In the genomic region with DNA sequence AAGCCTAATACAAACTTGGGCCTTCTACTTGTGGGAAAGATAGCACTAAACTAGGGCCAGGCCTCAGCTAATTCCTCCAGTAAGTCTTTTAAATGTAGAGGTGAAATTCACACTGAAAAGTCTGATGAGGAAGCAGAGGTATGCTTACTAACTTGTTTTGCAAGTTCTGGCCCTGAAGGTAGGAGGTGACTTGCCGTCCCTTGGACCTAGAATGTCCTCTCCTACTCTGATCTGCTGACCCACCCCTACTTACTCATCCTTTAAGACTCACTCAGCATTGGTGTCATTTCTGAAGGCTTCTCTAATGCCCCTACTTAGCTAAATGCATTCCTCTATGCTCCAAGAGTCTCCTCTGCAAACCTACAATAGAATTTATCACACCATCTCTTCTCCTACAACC, we compare ENCODE assay signal across 20 cellular contexts. TPM values are rescaled to one million over a fixed set of nuclear protein-coding genes. Genes with fewer than 3 reads are reported as not detected.
DNase-seq lines count a peak whose midpoint lies in the region; ATAC-seq and TF ChIP-seq lines count a peak whose summit lies in the region.
"Had no signal": no experiment of that assay in that cellular context is flagged by ENCODE, and none has a peak within 500 bp of the region (broad histone marks: within the 10 kb centered on the region; RNA-seq: fewer than 3 reads in every experiment).

No MANE protein-coding gene starts in this region.

- no peaks in the 10 kb centered on the region for H4K20me1 ChIP-seq in mammary epithelial cell (ENCODE audit: insufficient read depth, low read length)

- dilution Hi-C loops in mammary epithelial cell (cut with HindIII; ENCODE audit: low sequenced_read_pairs): no loop called here

- no peak overlapping the region for H3K9ac ChIP-seq in mammary epithelial cell (ENCODE audit: insufficient read depth, low read length)

- TF ChIP-seq EP300 in upper lobe of left lung (IDR thresholded peaks at IDR 0.05): no peak

- no peak overlapping the region for H3K4me2 ChIP-seq in mammary epithelial cell (ENCODE audit: insufficient read depth, low read depth, low read length)

- ATAC-seq in esophagus mucosa: peak; percentile 94
- peak; percentile 34 for ATAC-seq in naive thymus-derived CD4-positive, alpha-beta T cell
- no peak for ATAC-seq in upper lobe of left lung (ENCODE audit: low FRiP score in 2 of 2)
- no peak for ATAC-seq in activated naive CD8-positive, alpha-beta T cell treated with anti-CD3 and anti-CD28 coated beads, Interleukin-2, amount 50 U/mL, for 24 hours
- ATAC-seq in activated T-helper 17 cell treated with anti-CD3 and anti-CD28 coated beads, Interleukin-2, amount 50 U/mL, for 72 hours (replicated peaks): no peak
- ATAC-seq in HG03135 (IDR thresholded peaks at IDR 0.05; ENCODE audit: unreplicated experiment): no peak
- ATAC-seq: SK-N-SH treated with all-trans-retinoic acid at 6 μM for 48 hours; stimulated activated naive CD8-positive, alpha-beta T cell treated with anti-CD3 and anti-CD28 coated beads, Interleukin-15, amount 100 ng/mL, for 72 hours had no signal

- no peaks in the 10 kb centered on the region for H3K79me2 ChIP-seq in mammary epithelial cell (ENCODE audit: insufficient read depth, low read length)

- no peaks in the 10 kb centered on the region for H3K9me3 Mint-ChIP-seq in naive thymus-derived CD4-positive, alpha-beta T cell
- no peaks in the 10 kb centered on the region for H3K9me3 Mint-ChIP-seq in activated naive CD8-positive, alpha-beta T cell treated with anti-CD3 and anti-CD28 coated beads, Interleukin-2, amount 50 U/mL, for 24 hours
- H3K9me3 Mint-ChIP-seq in activated T-helper 17 cell treated with anti-CD3 and anti-CD28 coated beads, Interleukin-2, amount 50 U/mL, for 72 hours: no peaks in the 10 kb centered on the region
- H3K9me3 Mint-ChIP-seq: activated naive CD8-positive, alpha-beta T cell treated with anti-CD3 and anti-CD28 coated beads for 36 hours; mesothelial cell of epicardium; neural crest cell; stimulated activated naive CD8-positive, alpha-beta T cell treated with anti-CD3 and anti-CD28 coated beads, Interleukin-15, amount 100 ng/mL, for 72 hours had no signal

- no peak overlapping the region for H3K27ac Mint-ChIP-seq in naive thymus-derived CD4-positive, alpha-beta T cell
- no peak overlapping the region for H3K27ac Mint-ChIP-seq in activated naive CD8-positive, alpha-beta T cell treated with anti-CD3 and anti-CD28 coated beads, Interleukin-2, amount 50 U/mL, for 24 hours
- H3K27ac Mint-ChIP-seq in activated T-helper 17 cell treated with anti-CD3 and anti-CD28 coated beads, Interleukin-2, amount 50 U/mL, for 72 hours: no peak overlapping the region
- H3K27ac Mint-ChIP-seq: activated naive CD8-positive, alpha-beta T cell treated with anti-CD3 and anti-CD28 coated beads for 36 hours; mesothelial cell of epicardium had no signal

- peaks cover 0 to 34% (median 0%) of the 10 kb centered on the region in 7 donors for H3K4me1 Mint-ChIP-seq in naive thymus-derived CD4-positive, alpha-beta T cell
- H3K4me1 Mint-ChIP-seq in activated naive CD8-positive, alpha-beta T cell treated with anti-CD3 and anti-CD28 coated beads, Interleukin-2, amount 50 U/mL, for 24 hours: no peaks in the 10 kb centered on the region
- no peaks in the 10 kb centered on the region for H3K4me1 Mint-ChIP-seq in activated T-helper 17 cell treated with anti-CD3 and anti-CD28 coated beads, Interleukin-2, amount 50 U/mL, for 72 hours
- H3K4me1 Mint-ChIP-seq: activated naive CD8-positive, alpha-beta T cell treated with anti-CD3 and anti-CD28 coated beads for 36 hours; neural crest cell; stimulated activated naive CD8-positive, alpha-beta T cell treated with anti-CD3 and anti-CD28 coated beads, Interleukin-15, amount 100 ng/mL, for 72 hours had no signal

- no peak overlapping the region for H3K27ac ChIP-seq in mammary epithelial cell (ENCODE audit: insufficient read depth, low read depth, low read length)
- peak overlapping the region in 1 of 2 donors; percentile 36 for H3K27ac ChIP-seq in breast epithelium
- no peak overlapping the region for H3K27ac ChIP-seq in naive thymus-derived CD4-positive, alpha-beta T cell (ENCODE audit: low read depth, low read length)
- H3K27ac ChIP-seq in upper lobe of left lung: peak overlapping the region; percentile 20 to 50 (median 36)

- no peak overlapping the region for H2AFZ ChIP-seq in mammary epithelial cell (ENCODE audit: low read depth, low read length)

- no TSS peak for BruUV-seq in mammary epithelial cell (replicated peaks; lab: Mats Ljungman, UMichigan)

- H3K4me1 ChIP-seq in mammary epithelial cell (ENCODE audit: insufficient read depth, low read length): peaks cover 2% of the 10 kb centered on the region
- H3K4me1 ChIP-seq in breast epithelium: no peaks in the 10 kb centered on the region
- H3K4me1 ChIP-seq in naive thymus-derived CD4-positive, alpha-beta T cell (ENCODE audit: control insufficient read depth in 2 of 2, insufficient read depth in 2 of 2, low read length in 2 of 2): no peaks in the 10 kb centered on the region
- H3K4me1 ChIP-seq in upper lobe of left lung: peaks cover 0 to 11% (median 6%) of the 10 kb centered on the region in 4 donors

- no peak for TF ChIP-seq POLR2A in breast epithelium (IDR thresholded peaks at IDR 0.05)
- TF ChIP-seq POLR2A in upper lobe of left lung (IDR thresholded peaks at IDR 0.05): no peak

- peaks cover 27 to 68% (median 30%) of the 10 kb centered on the region in 5 donors for H3K36me3 Mint-ChIP-seq in naive thymus-derived CD4-positive, alpha-beta T cell
- peaks cover 61% of the 10 kb centered on the region for H3K36me3 Mint-ChIP-seq in activated naive CD8-positive, alpha-beta T cell treated with anti-CD3 and anti-CD28 coated beads, Interleukin-2, amount 50 U/mL, for 24 hours (ENCODE audit: low read depth)
- H3K36me3 Mint-ChIP-seq in activated T-helper 17 cell treated with anti-CD3 and anti-CD28 coated beads, Interleukin-2, amount 50 U/mL, for 72 hours (ENCODE audit: low read depth): peaks cover 92% of the 10 kb centered on the region

- H3K4me3 Mint-ChIP-seq in naive thymus-derived CD4-positive, alpha-beta T cell: no peak overlapping the region
- no peak overlapping the region for H3K4me3 Mint-ChIP-seq in activated naive CD8-positive, alpha-beta T cell treated with anti-CD3 and anti-CD28 coated beads, Interleukin-2, amount 50 U/mL, for 24 hours
- no peak overlapping the region for H3K4me3 Mint-ChIP-seq in activated T-helper 17 cell treated with anti-CD3 and anti-CD28 coated beads, Interleukin-2, amount 50 U/mL, for 72 hours
- H3K4me3 Mint-ChIP-seq: activated naive CD8-positive, alpha-beta T cell treated with anti-CD3 and anti-CD28 coated beads for 36 hours; mesothelial cell of epicardium; neural crest cell; stimulated activated naive CD8-positive, alpha-beta T cell treated with anti-CD3 and anti-CD28 coated beads, Interleukin-15, amount 100 ng/mL, for 72 hours had no signal

- no peak for TF ChIP-seq CTCF in mammary epithelial cell (conservative IDR thresholded peaks at IDR 0.05 in 1 of 2, IDR thresholded peaks at IDR 0.05 in 1 of 2; ENCODE audit: extremely low read depth in 1 of 2, insufficient read depth in 1 of 2, low read depth in 1 of 2, low read length in 2 of 2)
- TF ChIP-seq CTCF in breast epithelium (IDR thresholded peaks at IDR 0.05): no peak
- no peak for TF ChIP-seq CTCF in upper lobe of left lung (IDR thresholded peaks at IDR 0.05)

- POLR2A ChIA-PET in naive thymus-derived CD4-positive, alpha-beta T cell (lab: Charles Lee): interaction anchor here (0.7 kb wide), 1 partner anchor 10 kb away, joined by 3 read pairs; no protein-coding TSS in a partner anchor

- no peak overlapping the region for H3K4me3 ChIP-seq in mammary epithelial cell (replicated peaks in 1 of 3; ENCODE audit: insufficient read depth in 1 of 3, low read depth in 2 of 3, low read length in 3 of 3)
- no peak overlapping the region for H3K4me3 ChIP-seq in breast epithelium
- H3K4me3 ChIP-seq in naive thymus-derived CD4-positive, alpha-beta T cell (ENCODE audit: low read length): no peak overlapping the region
- no peak overlapping the region for H3K4me3 ChIP-seq in upper lobe of left lung

- no peaks in the 10 kb centered on the region for H3K9me3 ChIP-seq in mammary epithelial cell (replicated peaks; ENCODE audit: insufficient read depth, low read length)
- no peaks in the 10 kb centered on the region for H3K9me3 ChIP-seq in breast epithelium
- no peaks in the 10 kb centered on the region for H3K9me3 ChIP-seq in naive thymus-derived CD4-positive, alpha-beta T cell (ENCODE audit: control insufficient read depth in 2 of 3, low read length in 3 of 3)
- no peaks in the 10 kb centered on the region for H3K9me3 ChIP-seq in upper lobe of left lung

- 33% methylated on average over 1 of the region's 1 CpG for WGBS in mammary epithelial cell (ENCODE audit: low coverage, missing lambda C conversion rate)
- WGBS in upper lobe of left lung, 2 donors: 58 to 82% methylated on average over 1 of the region's 1 CpG

- CTCF ChIA-PET in mammary epithelial cell (lab: Charles Lee; ENCODE audit: low non-redundant PET): no interaction called here
- CTCF ChIA-PET in naive thymus-derived CD4-positive, alpha-beta T cell (lab: Charles Lee): interaction anchor here (0.7 to 1.1 kb wide), 2 partner anchors 17 to 69 kb away, joined by 3 read pairs; no protein-coding TSS in a partner anchor

- no peaks in the 10 kb centered on the region for H3K27me3 ChIP-seq in mammary epithelial cell (ENCODE audit: insufficient read depth, low read length)
- no peaks in the 10 kb centered on the region for H3K27me3 ChIP-seq in breast epithelium
- no peaks in the 10 kb centered on the region for H3K27me3 ChIP-seq in naive thymus-derived CD4-positive, alpha-beta T cell (ENCODE audit: control insufficient read depth in 2 of 2, insufficient read depth in 2 of 2, low read length in 2 of 2)
- no peaks in the 10 kb centered on the region for H3K27me3 ChIP-seq in upper lobe of left lung

- in situ Hi-C loops in mammary epithelial cell (cut with MboI; ENCODE audit: low sequenced_read_pairs in 2 of 2): no loop called here

- H3K27me3 Mint-ChIP-seq in naive thymus-derived CD4-positive, alpha-beta T cell: no peaks in the 10 kb centered on the region
- no peaks in the 10 kb centered on the region for H3K27me3 Mint-ChIP-seq in activated naive CD8-positive, alpha-beta T cell treated with anti-CD3 and anti-CD28 coated beads, Interleukin-2, amount 50 U/mL, for 24 hours
- H3K27me3 Mint-ChIP-seq in activated T-helper 17 cell treated with anti-CD3 and anti-CD28 coated beads, Interleukin-2, amount 50 U/mL, for 72 hours: no peaks in the 10 kb centered on the region
- H3K27me3 Mint-ChIP-seq: activated naive CD8-positive, alpha-beta T cell treated with anti-CD3 and anti-CD28 coated beads for 36 hours; stimulated activated naive CD8-positive, alpha-beta T cell treated with anti-CD3 and anti-CD28 coated beads, Interleukin-15, amount 100 ng/mL, for 72 hours had no signal

- DNase-seq in mammary epithelial cell: peak; percentile 46
- no peak for DNase-seq in breast epithelium (ENCODE audit: low spot score in 2 of 2)
- DNase-seq in naive thymus-derived CD4-positive, alpha-beta T cell: no peak
- no peak for DNase-seq in upper lobe of left lung
- no peak for DNase-seq in activated naive CD8-positive, alpha-beta T cell treated with anti-CD3 and anti-CD28 coated beads, Interleukin-2, amount 50 U/mL, for 24 hours
- DNase-seq: activated CD4-positive, alpha-beta T cell treated with anti-CD3 and anti-CD28 coated beads for 1 hour; activated CD8-positive, alpha-beta memory T cell treated with anti-CD3 and anti-CD28 coated beads for 24 hours; activated naive CD8-positive, alpha-beta T cell treated with anti-CD3 and anti-CD28 coated beads for 36 hours; foreskin melanocyte; NCI-H1105; NCI-H2029 treated with DMSO at 0.1 percent for 48 hours; RPMI8226; stimulated activated CD4-positive, alpha-beta T cell treated with anti-CD3 and anti-CD28 coated beads, Interleukin-4, amount 100 ng/mL, for 4 hours; stimulated activated naive CD8-positive, alpha-beta T cell treated with anti-CD3 and anti-CD28 coated beads, Interleukin-15, amount 100 ng/mL, for 72 hours had no signal

- peaks cover 35% of the 10 kb centered on the region for H3K36me3 ChIP-seq in mammary epithelial cell (ENCODE audit: insufficient read depth, low read length)
- H3K36me3 ChIP-seq in breast epithelium: no peaks in the 10 kb centered on the region
- peaks cover 0 to 84% (median 11%) of the 10 kb centered on the region in 3 experiments for H3K36me3 ChIP-seq in naive thymus-derived CD4-positive, alpha-beta T cell (ENCODE audit: control insufficient read depth in 2 of 3, insufficient read depth in 3 of 3, low read length in 3 of 3)
- H3K36me3 ChIP-seq in upper lobe of left lung: peaks cover 0 to 62% (median 18%) of the 10 kb centered on the region in 4 donors

- intact Hi-C loops in mammary epithelial cell (cut with micrococcal nuclease) (no loop called here), breast epithelium (cut with DNase I; ENCODE audit: low total_unique reads) (no loop called here)
- intact Hi-C loops in naive thymus-derived CD4-positive, alpha-beta T cell (cut with micrococcal nuclease): no loop called here

RNA-seq across cellular contexts. Expression of gene RIOX2, which starts 19.4 kb away (rescaled TPM):
- total RNA-seq in mammary epithelial cell: 10 to 100 TPM; 33.3 to 42.4 TPM
- 20.5 TPM for polyA plus RNA-seq in mammary epithelial cell
- polyA minus RNA-seq in mammary epithelial cell: 9.9 TPM
- total RNA-seq in breast epithelium: 10 to 100 TPM; 22.9 to 32.4 (median 28.5) TPM
- total RNA-seq in esophagus mucosa: 33.6 TPM
- total RNA-seq in naive thymus-derived CD4-positive, alpha-beta T cell: 100 to 1,000 TPM in 1 of 5 experiments, 10 to 100 TPM in 4; 17.8 to 110 (median 28.4) TPM
- polyA plus RNA-seq in naive thymus-derived CD4-positive, alpha-beta T cell: 10 to 100 TPM; 31.4 to 34.0 TPM
- total RNA-seq in upper lobe of left lung: 10 to 100 TPM; 15.9 to 33.9 (median 21.4) TPM
- 10 to 100 TPM; 28.0 to 61.5 TPM for total RNA-seq in activated T-helper 17 cell treated with anti-CD3 and anti-CD28 coated beads, Interleukin-2, amount 50 U/mL, for 72 hours

Comparison
In these comparisons a context has a peak if more than half of its experiments do, and no peak if none do; other contexts are left out.
1. H3K27ac ChIP-seq: peak in upper lobe of left lung (4 of 4); none in mammary epithelial cell (single experiment) and naive thymus-derived CD4-positive, alpha-beta T cell (single experiment).
2. ATAC-seq: peak in esophagus mucosa (single experiment) and naive thymus-derived CD4-positive, alpha-beta T cell (single experiment); none in upper lobe of left lung (0 of 2), activated naive CD8-positive, alpha-beta T cell treated with anti-CD3 and anti-CD28 coated beads, Interleukin-2, amount 50 U/mL, for 24 hours (single experiment), activated T-helper 17 cell treated with anti-CD3 and anti-CD28 coated beads, Interleukin-2, amount 50 U/mL, for 72 hours (single experiment) and HG03135 (single experiment).